In genomic region chr1:59125154-59125553, GRCh38 we compare ENCODE assay signal across 2 cellular contexts.
TF ChIP-seq lines count a peak whose summit lies in the region.

No MANE protein-coding gene starts in this region.

TF ChIP-seq in IMR-90, 13 proteins besides CTCF, POLR2A, EP300 and RAD21:
- TF ChIP-seq BHLHE40 (IDR thresholded peaks at IDR 0.05; ENCODE audit: low read depth, low read length), result no peak
- TF ChIP-seq MAZ (IDR thresholded peaks at IDR 0.05; ENCODE audit: borderline replicate concordance, low read depth, low read length), result no peak
- TF ChIP-seq ELK1 (IDR thresholded peaks at IDR 0.05; ENCODE audit: borderline replicate concordance, low read depth, low read length), result no peak
- TF ChIP-seq, protein P1, sequence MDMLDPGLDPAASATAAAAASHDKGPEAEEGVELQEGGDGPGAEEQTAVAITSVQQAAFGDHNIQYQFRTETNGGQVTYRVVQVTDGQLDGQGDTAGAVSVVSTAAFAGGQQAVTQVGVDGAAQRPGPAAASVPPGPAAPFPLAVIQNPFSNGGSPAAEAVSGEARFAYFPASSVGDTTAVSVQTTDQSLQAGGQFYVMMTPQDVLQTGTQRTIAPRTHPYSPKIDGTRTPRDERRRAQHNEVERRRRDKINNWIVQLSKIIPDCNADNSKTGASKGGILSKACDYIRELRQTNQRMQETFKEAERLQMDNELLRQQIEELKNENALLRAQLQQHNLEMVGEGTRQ (IDR thresholded peaks at IDR 0.05; ENCODE audit: low read depth, low read length), result no peak
- no peak for TF ChIP-seq RCOR1 (IDR thresholded peaks at IDR 0.05; ENCODE audit: insufficient replicate concordance, low read length)
- TF ChIP-seq MAFK (IDR thresholded peaks at IDR 0.05; ENCODE audit: low read depth, low read length), result no peak
- TF ChIP-seq CHD1 (IDR thresholded peaks at IDR 0.05; ENCODE audit: low read depth, low read length), result no peak
- no peak for TF ChIP-seq MXI1 (IDR thresholded peaks at IDR 0.05; ENCODE audit: borderline replicate concordance, low read depth, low read length)
- TF ChIP-seq SMC3 (IDR thresholded peaks at IDR 0.05; ENCODE audit: low read depth, low read length), result no peak
- no peak for TF ChIP-seq RFX5 (IDR thresholded peaks at IDR 0.05; ENCODE audit: low read depth, low read length)
- no peak for TF ChIP-seq CEBPB (IDR thresholded peaks at IDR 0.05; ENCODE audit: low read depth, low read length)
- no peak for TF ChIP-seq NFE2L2 (IDR thresholded peaks at IDR 0.05; ENCODE audit: low read depth, low read length)
- no peak for TF ChIP-seq FOS (IDR thresholded peaks at IDR 0.05; ENCODE audit: low read depth, low read length)
TF ChIP-seq in IMR-90: peak in this region for 0.

TF ChIP-seq in GM12891, 5 proteins besides CTCF, POLR2A, EP300 and RAD21:
- no peak for TF ChIP-seq TAF1 (IDR thresholded peaks at IDR 0.05; ENCODE audit: low read depth, low read length)
TF ChIP-seq in GM12891: peak in this region for 0.
